18 cellular contexts compared by ENCODE assay signal in genomic region chr16:85847036-85847435, GRCh38. TPM values are rescaled to one million over a fixed set of nuclear protein-coding genes. Genes with fewer than 3 reads are reported as not detected.
A peak's percentile ranks its signal among the peaks of the same experiment; 100 is the strongest.
DNase-seq lines count a peak whose midpoint lies in the region; ATAC-seq, FAIRE-seq and TF ChIP-seq lines count a peak whose summit lies in the region.
"Had no signal": no experiment of that assay in that cellular context is flagged by ENCODE, and none has a peak within 500 bp of the region (broad histone marks: within the 10 kb centered on the region; RNA-seq: fewer than 3 reads in every experiment).

No MANE protein-coding gene starts in this region.

- H3K4me3 ChIP-seq in left ventricle myocardium inferior (no peak overlapping the region), HepG2 (replicated peaks in 1 of 3; ENCODE audit: insufficient read depth in 1 of 3, low read depth in 2 of 3, low read length in 3 of 3) (peak overlapping the region in 1 of 3 experiments; percentile 76; a peak in 1 of 6 replicates), neuronal stem cell (ENCODE audit: low read length in 2 of 2) (no peak overlapping the region)
- H3K4me3 ChIP-seq: GM23338 had no signal

- H2AK5ac ChIP-seq in neuronal stem cell (ENCODE audit: low read depth, low read length): no peak overlapping the region

- no peaks in the 10 kb centered on the region for H3K79me1 ChIP-seq in neuronal stem cell (ENCODE audit: low read depth, low read length)

- H3K4me2 ChIP-seq in HepG2 (ENCODE audit: low read depth, low read length) (peak overlapping the region; percentile 99), neuronal stem cell (ENCODE audit: insufficient read depth, low read length, poor library complexity, severe bottlenecking) (no peak overlapping the region)
- H3K4me2 ChIP-seq: GM23338 had no signal

- H3K36me3 ChIP-seq in left ventricle myocardium inferior (no peaks in the 10 kb centered on the region), HepG2 (replicated peaks in 1 of 2; ENCODE audit: control insufficient read depth in 1 of 2, insufficient read depth in 2 of 2, low read length in 2 of 2) (no peaks in the 10 kb centered on the region), neuronal stem cell (replicated peaks in 1 of 2; ENCODE audit: control insufficient read depth in 2 of 2, insufficient read depth in 2 of 2, low read length in 2 of 2) (peaks cover 0 to 2% of the 10 kb centered on the region in 2 donors)

- TF ChIP-seq POLR2A in HepG2 (IDR thresholded peaks at IDR 0.05; ENCODE audit: insufficient read depth in 1 of 2, low read depth in 2 of 2, low read length in 2 of 2): no peak

- no peak overlapping the region for H3K23ac ChIP-seq in neuronal stem cell (ENCODE audit: low read depth, low read length, poor library complexity)

- no peaks in the 10 kb centered on the region for H4K20me1 ChIP-seq in HepG2 (ENCODE audit: insufficient read depth, low read length)

- no TSS peak for BruUV-seq in HepG2 (replicated peaks; lab: Mats Ljungman, UMichigan)

- peak overlapping the region; percentile 66 for H3K27ac Mint-ChIP-seq in stimulated activated memory B cell treated with anti-CD40 and anti-IgM and Interleukin-4, amounts not matched to agents 10 μg/mL and 1 μg/mL and 100 μg/mL, for 72 hours
- H3K27ac Mint-ChIP-seq: GM23338 had no signal

- H3K9me3 ChIP-seq in left ventricle myocardium inferior (replicated peaks): no peaks in the 10 kb centered on the region
- H3K9me3 ChIP-seq in HepG2 (ENCODE audit: low read length): no peaks in the 10 kb centered on the region
- peaks cover 0 to 3% of the 10 kb centered on the region in 2 donors for H3K9me3 ChIP-seq in neuronal stem cell (replicated peaks in 1 of 2; ENCODE audit: control insufficient read depth in 2 of 2, insufficient read depth in 1 of 2, low read depth in 1 of 2, low read length in 2 of 2)

- no peak for FAIRE-seq in HepG2 (lab: Jason Lieb, UNC)
- FAIRE-seq: G401.6, GM12891 had no signal

- H2AFZ ChIP-seq in HepG2 (ENCODE audit: low read length): no peak overlapping the region
- no peak overlapping the region for H2AFZ ChIP-seq in neuronal stem cell (ENCODE audit: low read length)
- H2AFZ ChIP-seq: GM23338 had no signal

- TF ChIP-seq EP300 in HepG2 (IDR thresholded peaks at IDR 0.05; ENCODE audit: low read depth in 2 of 2, low read length in 2 of 2) (no peak), HepG2 (CRISPR knock-in tag; IDR thresholded peaks at IDR 0.05; ENCODE audit: borderline replicate concordance) (no peak)

- H2BK5ac ChIP-seq in neuronal stem cell (ENCODE audit: low read length): no peak overlapping the region

- TF ChIP-seq CTCF in left ventricle myocardium inferior (IDR thresholded peaks at IDR 0.05; ENCODE audit: borderline replicate concordance) (no peak), HepG2 (CRISPR knock-in tag; IDR thresholded peaks at IDR 0.05) (no peak)

- H3K4ac ChIP-seq in neuronal stem cell (ENCODE audit: low read length): no peak overlapping the region

- H3K4me1 Mint-ChIP-seq in stimulated activated memory B cell treated with anti-CD40 and anti-IgM and Interleukin-4, amounts not matched to agents 10 μg/mL and 1 μg/mL and 100 μg/mL, for 72 hours: peaks cover 51% of the 10 kb centered on the region

- no peak overlapping the region for H2BK120ac ChIP-seq in neuronal stem cell (ENCODE audit: low read depth, low read length)

- POLR2A ChIA-PET in HepG2 (lab: Yijun Ruan, JAX): no interaction called here

- intact Hi-C loops in cardiac septum (cut with DNase I): no loop called here
- intact Hi-C loops in left ventricle myocardium inferior (cut with micrococcal nuclease): no loop called here
- intact Hi-C loops in HepG2 (cut with micrococcal nuclease; ENCODE audit: unreplicated experiment): no loop called here

- ATAC-seq in HepG2: 0 out of 3 replicates have a peak, but pooled peaks have one; percentile 1
- ATAC-seq in stimulated activated memory B cell treated with anti-CD40 and anti-IgM and Interleukin-4, amounts not matched to agents 10 μg/mL and 1 μg/mL and 100 μg/mL, for 72 hours: no peak
- ATAC-seq: GM23338 had no signal

- H3K4me1 ChIP-seq in left ventricle myocardium inferior (no peaks in the 10 kb centered on the region), HepG2 (ENCODE audit: insufficient read depth, low read length) (peaks cover 79% of the 10 kb centered on the region), neuronal stem cell (ENCODE audit: control insufficient read depth in 2 of 2, insufficient read depth in 1 of 2, low read depth in 1 of 2, low read length in 2 of 2) (peaks cover 0 to 5% of the 10 kb centered on the region in 2 donors)

- no peak overlapping the region for H2BK12ac ChIP-seq in neuronal stem cell (ENCODE audit: low read length)

- H3K4me3 Mint-ChIP-seq in stimulated activated memory B cell treated with anti-CD40 and anti-IgM and Interleukin-4, amounts not matched to agents 10 μg/mL and 1 μg/mL and 100 μg/mL, for 72 hours: no peak overlapping the region
- H3K4me3 Mint-ChIP-seq: CD4-positive, CD25-positive, alpha-beta regulatory T cell; GM23338 had no signal

- no peak overlapping the region for H3K18ac ChIP-seq in neuronal stem cell (ENCODE audit: low read length)

- no peak for TF ChIP-seq RAD21 in HepG2 (CRISPR knock-in tag; IDR thresholded peaks at IDR 0.05)

- peak overlapping the region; percentile 23 for H2BK15ac ChIP-seq in neuronal stem cell (ENCODE audit: low read length)

- no peak overlapping the region for H3K9ac ChIP-seq in HepG2 (ENCODE audit: insufficient read depth, low read depth, low read length)
- H3K9ac ChIP-seq in neuronal stem cell (ENCODE audit: low read depth, low read length, poor library complexity): no peak overlapping the region

- H3K27me3 ChIP-seq in left ventricle myocardium inferior (ENCODE audit: low read depth): peaks cover 93% of the 10 kb centered on the region
- H3K27me3 ChIP-seq in HepG2 (ENCODE audit: control insufficient read depth in 1 of 2, insufficient read depth in 2 of 2, low read length in 2 of 2): no peaks in the 10 kb centered on the region; a peak in 1 of 5 replicates
- peaks cover 0 to 27% (median 0%) of the 10 kb centered on the region in 3 experiments for H3K27me3 ChIP-seq in neuronal stem cell (ENCODE audit: control insufficient read depth in 3 of 3, insufficient read depth in 3 of 3, low read depth in 1 of 3, low read length in 3 of 3)

- no peaks in the 10 kb centered on the region for H3K36me3 Mint-ChIP-seq in stimulated activated memory B cell treated with anti-CD40 and anti-IgM and Interleukin-4, amounts not matched to agents 10 μg/mL and 1 μg/mL and 100 μg/mL, for 72 hours
- H3K36me3 Mint-ChIP-seq: CD4-positive, CD25-positive, alpha-beta regulatory T cell had no signal

- CTCF ChIA-PET in HepG2 (lab: Yijun Ruan, JAX; ENCODE audit: low intra/inter-chr PET ratio, low total read pairs): no interaction called here

- in situ Hi-C loops in HepG2 (cut with HindIII; ENCODE audit: extremely low pct_ligation_motif_present, low pct_unique_long_range_greater_than_20kb) (no loop called here), G401 (cut with HindIII; ENCODE audit: low sequenced_read_pairs) (no loop called here)

- H3K9me3 Mint-ChIP-seq in stimulated activated memory B cell treated with anti-CD40 and anti-IgM and Interleukin-4, amounts not matched to agents 10 μg/mL and 1 μg/mL and 100 μg/mL, for 72 hours: no peaks in the 10 kb centered on the region
- H3K9me3 Mint-ChIP-seq: GM23338 had no signal

- H3K79me2 ChIP-seq in HepG2 (ENCODE audit: insufficient read depth, low read length): no peaks in the 10 kb centered on the region

- WGBS in HepG2 (ENCODE audit: low lambda C conversion rate): 75% methylated on average over 10 of the region's 15 CpGs
- WGBS in neuronal stem cell (ENCODE audit: extremely low coverage in 2 of 2, insufficient read length in 2 of 2, insufficient replicate concordance in 1 of 2), 2 donors: no CpG with 5 or more reads among the region's 15 CpGs

- H3K27me3 Mint-ChIP-seq in stimulated activated memory B cell treated with anti-CD40 and anti-IgM and Interleukin-4, amounts not matched to agents 10 μg/mL and 1 μg/mL and 100 μg/mL, for 72 hours: peaks cover 28% of the 10 kb centered on the region

- H3K14ac ChIP-seq in neuronal stem cell (ENCODE audit: low read length): no peak overlapping the region

- DNase-seq in cardiac septum (ENCODE audit: low spot score) (peak; percentile 59), left ventricle myocardium inferior (no peak), HepG2 (ENCODE audit: low spot score) (no peak), neuronal stem cell (ENCODE audit: low spot score) (no peak), G401 (ENCODE audit: low spot score) (no peak), NCI-H446 (lab: John Stamatoyannopoulos, UW) (no peak)
- no peak for DNase-seq in stimulated activated CD4-positive, alpha-beta T cell treated with anti-CD3 and anti-CD28 coated beads, Interleukin-2, amount 100 ng/mL, for 48 hours
- DNase-seq: Calu3; CD4-positive, CD25-positive, alpha-beta regulatory T cell; DMS 273 treated with DMSO at 0.1 percent for 48 hours; DMS79; H7 had no signal

- no peak overlapping the region for H4K91ac ChIP-seq in neuronal stem cell (ENCODE audit: low read depth, low read length, poor library complexity)

- H4K8ac ChIP-seq in neuronal stem cell (ENCODE audit: low read depth, low read length): no peak overlapping the region

- H3K27ac ChIP-seq in left ventricle myocardium inferior (replicated peaks) (no peak overlapping the region), HepG2 (ENCODE audit: extremely low read length, insufficient read depth, low read length) (peak overlapping the region; percentile 84), neuronal stem cell (replicated peaks; ENCODE audit: low read length) (no peak overlapping the region)
- H3K27ac ChIP-seq: 22Rv1 had no signal

RNA-seq across cellular contexts. Expression of gene COX4I1, which starts 47.5 kb away (rescaled TPM):
- total RNA-seq in cardiac septum (1,440 TPM), left ventricle myocardium inferior (1,881 TPM), HepG2 (2016; rRNA removed; fragmentation: Illumina TruSeq; extraction: Trizol) (631 and 658 TPM in 2 replicates)
- 381 and 407 TPM in 2 replicates for total RNA-seq in HepG2 (2016; cell fraction: cytosol; rRNA removed; fragmentation: Illumina TruSeq; extraction: Trizol; ENCODE audit: low read depth)
- total RNA-seq in HepG2 (2016; cell fraction: insoluble cytoplasmic fraction; rRNA removed; fragmentation: Illumina TruSeq; extraction: Trizol): 648 and 655 TPM in 2 replicates
- 496 and 528 TPM in 2 replicates for total RNA-seq in HepG2 (2016; cell fraction: membrane; rRNA removed; fragmentation: Illumina TruSeq; extraction: Trizol)
- 310 and 337 TPM in 2 replicates for total RNA-seq in HepG2 (2016; cell fraction: nucleus; rRNA removed; fragmentation: Illumina TruSeq; extraction: Trizol)
- 838 and 902 TPM in 2 replicates for polyA plus RNA-seq in HepG2 (2011; rRNA removed)
- 1,053 and 1,212 TPM in 2 replicates for polyA plus RNA-seq in HepG2 (2011; cell fraction: cytosol; rRNA removed)
- polyA plus RNA-seq in HepG2 (2011; cell fraction: nucleus; rRNA removed): 388 and 389 TPM in 2 replicates
- 443 and 505 TPM in 2 replicates for polyA plus RNA-seq in HepG2 (2012)
- polyA plus RNA-seq in HepG2 (2016; cell fraction: cytosol; fragmentation: Illumina TruSeq; extraction: Trizol; ENCODE audit: low read depth): 414 and 464 TPM in 2 replicates
- 675 and 705 TPM in 2 replicates for polyA plus RNA-seq in HepG2 (2016; cell fraction: insoluble cytoplasmic fraction; fragmentation: Illumina TruSeq; extraction: Trizol; ENCODE audit: low read depth)
- 456 and 498 TPM in 2 replicates for polyA plus RNA-seq in HepG2 (2016; cell fraction: membrane; fragmentation: Illumina TruSeq; extraction: Trizol; ENCODE audit: low read depth)
- polyA plus RNA-seq in HepG2 (2016; cell fraction: nucleus; fragmentation: Illumina TruSeq; extraction: Trizol; ENCODE audit: insufficient read depth, low read depth): 604 and 614 TPM in 2 replicates
- polyA minus RNA-seq in HepG2 (2011; rRNA and poly(A)+ RNA removed; ENCODE audit: low replicate concordance): 364 and 524 TPM in 2 replicates
- polyA minus RNA-seq in HepG2 (2011; cell fraction: cytosol; rRNA and poly(A)+ RNA removed): 143 and 144 TPM in 2 replicates
- polyA minus RNA-seq in HepG2 (2011; cell fraction: nucleus; rRNA and poly(A)+ RNA removed): 99.5 and 129 TPM in 2 replicates
- polyA plus RNA-seq in neuronal stem cell (2013, experiment 1 of 2): 874 TPM
- 829 TPM for polyA plus RNA-seq in neuronal stem cell (2013, experiment 2 of 2)
- 695 and 901 TPM in 2 replicates for total RNA-seq in G401 (2014; rRNA removed; shearing (Covaris generic))

RNA-seq across cellular contexts. Expression of gene EMC8, which starts 47.7 kb away (rescaled TPM):
- total RNA-seq in cardiac septum (20.3 TPM), left ventricle myocardium inferior (22.5 TPM), HepG2 (2016; rRNA removed; fragmentation: Illumina TruSeq; extraction: Trizol) (47.6 and 55.0 TPM in 2 replicates)
- 56.6 and 69.3 TPM in 2 replicates for total RNA-seq in HepG2 (2016; cell fraction: cytosol; rRNA removed; fragmentation: Illumina TruSeq; extraction: Trizol; ENCODE audit: low read depth)
- 42.9 and 52.9 TPM in 2 replicates for total RNA-seq in HepG2 (2016; cell fraction: insoluble cytoplasmic fraction; rRNA removed; fragmentation: Illumina TruSeq; extraction: Trizol)
- total RNA-seq in HepG2 (2016; cell fraction: membrane; rRNA removed; fragmentation: Illumina TruSeq; extraction: Trizol): 53.7 and 67.6 TPM in 2 replicates
- total RNA-seq in HepG2 (2016; cell fraction: nucleus; rRNA removed; fragmentation: Illumina TruSeq; extraction: Trizol): 34.0 and 36.1 TPM in 2 replicates
- polyA plus RNA-seq in HepG2 (2011; rRNA removed): 71.6 and 76.0 TPM in 2 replicates
- 60.8 and 68.0 TPM in 2 replicates for polyA plus RNA-seq in HepG2 (2011; cell fraction: cytosol; rRNA removed)
- 45.9 and 50.4 TPM in 2 replicates for polyA plus RNA-seq in HepG2 (2011; cell fraction: nucleus; rRNA removed)
- polyA plus RNA-seq in HepG2 (2012): 29.9 and 30.5 TPM in 2 replicates
- 65.3 and 83.6 TPM in 2 replicates for polyA plus RNA-seq in HepG2 (2016; cell fraction: cytosol; fragmentation: Illumina TruSeq; extraction: Trizol; ENCODE audit: low read depth)
- polyA plus RNA-seq in HepG2 (2016; cell fraction: insoluble cytoplasmic fraction; fragmentation: Illumina TruSeq; extraction: Trizol; ENCODE audit: low read depth): 58.1 and 66.0 TPM in 2 replicates
- 59.1 and 73.6 TPM in 2 replicates for polyA plus RNA-seq in HepG2 (2016; cell fraction: membrane; fragmentation: Illumina TruSeq; extraction: Trizol; ENCODE audit: low read depth)
- polyA plus RNA-seq in HepG2 (2016; cell fraction: nucleus; fragmentation: Illumina TruSeq; extraction: Trizol; ENCODE audit: insufficient read depth, low read depth): 69.1 and 78.6 TPM in 2 replicates
- 61.8 and 82.3 TPM in 2 replicates for polyA minus RNA-seq in HepG2 (2011; rRNA and poly(A)+ RNA removed; ENCODE audit: low replicate concordance)
- 27.0 and 43.3 TPM in 2 replicates for polyA minus RNA-seq in HepG2 (2011; cell fraction: cytosol; rRNA and poly(A)+ RNA removed)
- 44.0 and 45.6 TPM in 2 replicates for polyA minus RNA-seq in HepG2 (2011; cell fraction: nucleus; rRNA and poly(A)+ RNA removed)
- 25.0 TPM for polyA plus RNA-seq in neuronal stem cell (2013, experiment 1 of 2)
- 25.5 TPM for polyA plus RNA-seq in neuronal stem cell (2013, experiment 2 of 2)
- 54.2 and 86.0 TPM in 2 replicates for total RNA-seq in G401 (2014; rRNA removed; shearing (Covaris generic))

RNA-seq across cellular contexts. Expression of gene IRF8, which starts 51.9 kb away (rescaled TPM):
- total RNA-seq in cardiac septum (1.6 TPM), left ventricle myocardium inferior (2.7 TPM), HepG2 (2016; rRNA removed; fragmentation: Illumina TruSeq; extraction: Trizol) (not detected in 2 replicates)
- total RNA-seq in HepG2 (2016; cell fraction: cytosol; rRNA removed; fragmentation: Illumina TruSeq; extraction: Trizol; ENCODE audit: low read depth): not detected in 2 replicates
- not detected in 2 replicates for total RNA-seq in HepG2 (2016; cell fraction: insoluble cytoplasmic fraction; rRNA removed; fragmentation: Illumina TruSeq; extraction: Trizol)
- not detected in 2 replicates for total RNA-seq in HepG2 (2016; cell fraction: membrane; rRNA removed; fragmentation: Illumina TruSeq; extraction: Trizol)
- not detected in 2 replicates for total RNA-seq in HepG2 (2016; cell fraction: nucleus; rRNA removed; fragmentation: Illumina TruSeq; extraction: Trizol)
- polyA plus RNA-seq in HepG2 (2011; rRNA removed): not detected in 2 replicates
- polyA plus RNA-seq in HepG2 (2011; cell fraction: cytosol; rRNA removed): 0.05 TPM in 1 of 2 replicates, not detected in the other
- 0.28 TPM in 1 of 2 replicates, not detected in the other for polyA plus RNA-seq in HepG2 (2011; cell fraction: nucleus; rRNA removed)
- polyA plus RNA-seq in HepG2 (2012): not detected in 2 replicates
- polyA plus RNA-seq in HepG2 (2016; cell fraction: cytosol; fragmentation: Illumina TruSeq; extraction: Trizol; ENCODE audit: low read depth): not detected in 2 replicates
- not detected in 2 replicates for polyA plus RNA-seq in HepG2 (2016; cell fraction: insoluble cytoplasmic fraction; fragmentation: Illumina TruSeq; extraction: Trizol; ENCODE audit: low read depth)
- polyA plus RNA-seq in HepG2 (2016; cell fraction: membrane; fragmentation: Illumina TruSeq; extraction: Trizol; ENCODE audit: low read depth): not detected in 2 replicates
- not detected in 2 replicates for polyA plus RNA-seq in HepG2 (2016; cell fraction: nucleus; fragmentation: Illumina TruSeq; extraction: Trizol; ENCODE audit: insufficient read depth, low read depth)
- 0.61 TPM in 1 of 2 replicates, not detected in the other for polyA minus RNA-seq in HepG2 (2011; rRNA and poly(A)+ RNA removed; ENCODE audit: low replicate concordance)
- not detected in 2 replicates for polyA minus RNA-seq in HepG2 (2011; cell fraction: cytosol; rRNA and poly(A)+ RNA removed)
- polyA minus RNA-seq in HepG2 (2011; cell fraction: nucleus; rRNA and poly(A)+ RNA removed): not detected in 2 replicates
- 1.3 TPM for polyA plus RNA-seq in neuronal stem cell (2013, experiment 1 of 2)
- polyA plus RNA-seq in neuronal stem cell (2013, experiment 2 of 2): 1.5 TPM
- total RNA-seq in G401 (2014; rRNA removed; shearing (Covaris generic)): not detected in 2 replicates
- polyA plus RNA-seq: BJ had no signal
